ENCODE assay signal across 8 cellular contexts in the genomic region with DNA sequence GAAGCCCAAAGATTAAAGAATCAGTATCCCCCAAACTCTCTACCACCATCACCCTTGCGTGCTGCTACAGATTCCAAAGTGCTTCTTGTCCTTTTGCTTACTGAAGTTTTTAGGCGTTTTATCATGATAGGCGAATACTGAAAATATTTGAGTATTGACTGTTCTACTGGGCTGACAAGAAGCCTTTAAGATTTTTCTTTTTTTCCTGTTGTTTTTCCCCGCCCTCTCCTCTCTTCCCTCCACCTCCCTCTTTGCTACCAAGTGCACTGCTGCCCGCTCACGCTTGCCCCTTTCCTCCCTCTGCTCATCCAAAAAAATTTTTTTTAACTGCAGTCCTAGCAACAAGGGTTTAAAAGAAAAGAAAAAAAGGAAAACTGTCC. TPM values are rescaled to one million over a fixed set of nuclear protein-coding genes. Genes with fewer than 3 reads are reported as not detected.
DNase-seq lines count a peak whose midpoint lies in the region; ATAC-seq and TF ChIP-seq lines count a peak whose summit lies in the region.

No MANE protein-coding gene starts in this region.

- peaks cover 0 to 62% (median 36%) of the 10 kb centered on the region in 12 donors for H3K4me1 ChIP-seq in heart left ventricle

- WGBS in heart left ventricle, 4 donors, result 1 to 2% (median 1%) methylated on average over 6 of the region's 6 CpGs

- H3K36me3 Mint-ChIP-seq in T-helper 17 cell (ENCODE audit: low read depth), result peaks cover 12% of the 10 kb centered on the region

- H3K36me3 ChIP-seq in heart left ventricle, result peaks cover 0 to 19% (median 7%) of the 10 kb centered on the region in 9 donors

- TF ChIP-seq CTCF in heart left ventricle (IDR thresholded peaks at IDR 0.05), result no peak

- H3K27ac ChIP-seq in heart left ventricle, result peak overlapping the region in 11 of 12 donors; percentile 69 to 91 (median 88)

- DNase-seq in DMS53 (lab: John Stamatoyannopoulos, UW) (peak; percentile 54), DMS53 treated with DMSO at 0.1 percent for 48 hours (lab: John Stamatoyannopoulos, UW; ENCODE audit: unreplicated experiment) (no peak), T-helper 17 cell (no peak), heart left ventricle (no peak), skeletal muscle cell (ENCODE audit: low read depth) (no peak), posterior vena cava (ENCODE audit: low spot score) (no peak), NCI-H2227 treated with DMSO at 0.1 percent for 48 hours (lab: John Stamatoyannopoulos, UW) (no peak), OCI-M2 (lab: John Stamatoyannopoulos, UW; ENCODE audit: unreplicated experiment) (no peak)

- peak overlapping the region; percentile 99 for H3K27ac Mint-ChIP-seq in T-helper 17 cell

- intact Hi-C loops in heart left ventricle (cut with DNase I), result loop anchor here in 3 of 10 donors (5.0 kb wide), 2 partner anchors 38 to 73 kb away; a partner anchor contains a TSS
- intact Hi-C loops in posterior vena cava (cut with DNase I), result no loop called here

- ATAC-seq in T-helper 17 cell, result no peak
- ATAC-seq in heart left ventricle, result peak in 1 of 4 donors; percentile 22

- H3K27me3 Mint-ChIP-seq in T-helper 17 cell, result no peaks in the 10 kb centered on the region

- no peaks in the 10 kb centered on the region for H3K27me3 ChIP-seq in heart left ventricle

- H3K9me3 ChIP-seq in T-helper 17 cell (ENCODE audit: control insufficient read depth, low read length, poor library complexity, severe bottlenecking), result no peaks in the 10 kb centered on the region
- no peaks in the 10 kb centered on the region for H3K9me3 ChIP-seq in heart left ventricle

- H3K4me3 ChIP-seq in heart left ventricle (peak overlapping the region; percentile 72 to 96 (median 84)), skeletal muscle cell (ENCODE audit: low read depth, low read length) (peak overlapping the region; percentile 73)

- TF ChIP-seq POLR2A in heart left ventricle (IDR thresholded peaks at IDR 0.05), result no peak

- H3K4me1 Mint-ChIP-seq in T-helper 17 cell, result peaks cover 51% of the 10 kb centered on the region

- peak overlapping the region; percentile 99 for H3K4me3 Mint-ChIP-seq in T-helper 17 cell

RNA-seq across cellular contexts. Expression of a gene that starts 0.7 kb away (rescaled TPM):
- total RNA-seq in T-helper 17 cell (10 to 100 TPM; 63.7 to 87.0 TPM), heart left ventricle (100 to 1,000 TPM in 6 of 9 donors, 10 to 100 TPM in 3; 21.8 to 136 (median 109) TPM), posterior vena cava (100 to 1,000 TPM; 109 to 113 TPM)
- 100 to 1,000 TPM; 117 to 123 TPM for polyA plus RNA-seq in heart left ventricle

RNA-seq across cellular contexts. Expression of a gene that starts 0.8 kb away (rescaled TPM):
- 10 to 100 TPM; 10.1 to 16.3 TPM for total RNA-seq in T-helper 17 cell
- total RNA-seq in heart left ventricle, result 10 to 100 TPM in 8 of 9 donors, 1 to 10 TPM in 1; 5.3 to 26.6 (median 13.4) TPM
- polyA plus RNA-seq in heart left ventricle, result 1 to 10 TPM; 3.9 to 9.0 TPM
- 10 to 100 TPM in 1 of 2 donors, 1 to 10 TPM in 1; 6.9 to 14.0 TPM for total RNA-seq in posterior vena cava

RNA-seq across cellular contexts. Expression of a gene that starts 39.0 kb away (rescaled TPM):
- 10 to 100 TPM; 10.7 to 11.3 TPM for total RNA-seq in T-helper 17 cell
- total RNA-seq in heart left ventricle, result 10 to 100 TPM in 3 of 9 donors, 1 to 10 TPM in 6; 5.1 to 16.6 (median 7.7) TPM
- polyA plus RNA-seq in heart left ventricle, result 10 to 100 TPM in 1 of 2 donors, 1 to 10 TPM in 1; 6.0 to 14.1 TPM
- 1 to 10 TPM; 6.3 to 6.8 TPM for total RNA-seq in posterior vena cava
